In genomic region chr11:120952503-120953229, GRCh38 we compare ENCODE assay signal across 8 cellular contexts.
DNase-seq lines count a peak whose midpoint lies in the region; ATAC-seq and FAIRE-seq lines count a peak whose summit lies in the region.

No MANE protein-coding gene starts in this region.

- FAIRE-seq in HTR-8/SVneo (lab: Jason Lieb, UNC) = peak; percentile 95

- no peak for ATAC-seq in HG02588 (IDR thresholded peaks at IDR 0.05; ENCODE audit: unreplicated experiment)

- no peak overlapping the region for H3K27ac ChIP-seq in epithelial cell of prostate

- DNase-seq in ELR (ENCODE audit: low read depth) = peak; percentile 71
- DNase-seq in HTR-8/SVneo (ENCODE audit: insufficient read length, low spot score) = peak; percentile 75
- DNase-seq in NOMO-1 treated with dmso at 0.1 percent for 144 hours (lab: John Stamatoyannopoulos, UW; ENCODE audit: unreplicated experiment) = peak; percentile 44
- peak; percentile 52 for DNase-seq in activated T-cell treated with anti-CD3 and anti-CD28 coated beads for 24 hours (ENCODE audit: low read depth)
- DNase-seq in epithelial cell of prostate (ENCODE audit: low read depth, low spot score) = peak; percentile 22
- peak; percentile 89 for DNase-seq in myocyte (ENCODE audit: low read depth)
- peak; percentile 35 for DNase-seq in stimulated activated CD8-positive, alpha-beta memory T cell treated with anti-CD3 and anti-CD28 coated beads, Interleukin-7, amount 100 ng/mL, for 24 hours (ENCODE audit: low read depth)

Comparison
In these comparisons a context has a peak if more than half of its experiments do, and no peak if none do; other contexts are left out.
1. DNase-seq: peak in every context shown above with its lines; median percentile 89 in myocyte; 75 in HTR-8/SVneo; 71 in ELR; 52 in activated T-cell treated with anti-CD3 and anti-CD28 coated beads for 24 hours; 44 in NOMO-1 treated with dmso at 0.1 percent for 144 hours; 35 in stimulated activated CD8-positive, alpha-beta memory T cell treated with anti-CD3 and anti-CD28 coated beads, Interleukin-7, amount 100 ng/mL, for 24 hours; 22 in epithelial cell of prostate.